ENCODE assay signal across 1 cellular context in the genomic region with DNA sequence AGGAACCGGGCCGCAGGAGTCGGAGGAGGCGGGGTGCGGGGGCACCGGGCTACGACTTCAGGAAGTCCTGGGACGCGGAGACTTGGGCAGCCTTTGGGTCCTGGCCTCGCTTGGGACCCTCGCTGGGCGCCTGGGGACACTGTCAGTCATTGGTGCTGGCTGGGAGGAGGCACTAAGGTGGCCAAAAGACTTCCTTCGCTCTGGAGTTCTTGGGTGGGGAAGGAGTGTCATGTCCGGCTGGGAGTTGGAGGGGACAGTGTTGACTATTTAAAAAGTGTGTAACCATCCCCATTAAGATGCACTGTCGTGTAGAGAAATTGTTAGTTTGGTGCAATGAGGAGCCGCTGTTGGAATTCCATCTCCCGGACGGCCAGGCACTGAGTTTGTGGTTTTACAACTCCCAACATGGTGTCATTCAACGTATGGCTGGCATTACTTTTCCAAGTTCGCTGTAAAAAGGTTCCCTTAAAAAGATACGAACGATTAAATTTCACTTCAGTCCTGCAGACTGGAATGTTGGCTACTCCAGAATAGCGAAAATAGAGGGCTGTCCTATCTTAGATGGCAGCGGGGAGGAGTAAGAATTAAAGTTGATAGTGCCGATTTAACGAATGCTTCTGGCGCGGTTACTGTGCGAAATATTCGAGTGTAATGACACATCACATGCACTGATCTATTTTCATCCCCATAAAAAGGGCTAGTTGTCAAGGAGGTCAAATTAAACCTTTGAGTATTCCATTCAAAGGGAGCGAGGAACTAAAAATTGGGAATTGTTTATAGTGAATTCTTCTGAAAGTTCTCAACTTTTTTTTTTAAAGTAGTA.
TF ChIP-seq lines count a peak whose summit lies in the region.

No MANE protein-coding gene starts in this region.

TF ChIP-seq in neural cell, 6 proteins besides CTCF, POLR2A, EP300 and RAD21:
- TF ChIP-seq, protein P1, sequence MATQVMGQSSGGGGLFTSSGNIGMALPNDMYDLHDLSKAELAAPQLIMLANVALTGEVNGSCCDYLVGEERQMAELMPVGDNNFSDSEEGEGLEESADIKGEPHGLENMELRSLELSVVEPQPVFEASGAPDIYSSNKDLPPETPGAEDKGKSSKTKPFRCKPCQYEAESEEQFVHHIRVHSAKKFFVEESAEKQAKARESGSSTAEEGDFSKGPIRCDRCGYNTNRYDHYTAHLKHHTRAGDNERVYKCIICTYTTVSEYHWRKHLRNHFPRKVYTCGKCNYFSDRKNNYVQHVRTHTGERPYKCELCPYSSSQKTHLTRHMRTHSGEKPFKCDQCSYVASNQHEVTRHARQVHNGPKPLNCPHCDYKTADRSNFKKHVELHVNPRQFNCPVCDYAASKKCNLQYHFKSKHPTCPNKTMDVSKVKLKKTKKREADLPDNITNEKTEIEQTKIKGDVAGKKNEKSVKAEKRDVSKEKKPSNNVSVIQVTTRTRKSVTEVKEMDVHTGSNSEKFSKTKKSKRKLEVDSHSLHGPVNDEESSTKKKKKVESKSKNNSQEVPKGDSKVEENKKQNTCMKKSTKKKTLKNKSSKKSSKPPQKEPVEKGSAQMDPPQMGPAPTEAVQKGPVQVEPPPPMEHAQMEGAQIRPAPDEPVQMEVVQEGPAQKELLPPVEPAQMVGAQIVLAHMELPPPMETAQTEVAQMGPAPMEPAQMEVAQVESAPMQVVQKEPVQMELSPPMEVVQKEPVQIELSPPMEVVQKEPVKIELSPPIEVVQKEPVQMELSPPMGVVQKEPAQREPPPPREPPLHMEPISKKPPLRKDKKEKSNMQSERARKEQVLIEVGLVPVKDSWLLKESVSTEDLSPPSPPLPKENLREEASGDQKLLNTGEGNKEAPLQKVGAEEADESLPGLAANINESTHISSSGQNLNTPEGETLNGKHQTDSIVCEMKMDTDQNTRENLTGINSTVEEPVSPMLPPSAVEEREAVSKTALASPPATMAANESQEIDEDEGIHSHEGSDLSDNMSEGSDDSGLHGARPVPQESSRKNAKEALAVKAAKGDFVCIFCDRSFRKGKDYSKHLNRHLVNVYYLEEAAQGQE (IDR thresholded peaks at IDR 0.05; ENCODE audit: borderline replicate concordance), result no peak
- TF ChIP-seq POLR2AphosphoS5 (IDR thresholded peaks at IDR 0.05) (no peak), TAF1 (IDR thresholded peaks at IDR 0.05; ENCODE audit: low read depth) (no peak), MXI1 (conservative IDR thresholded peaks at IDR 0.05; ENCODE audit: poor library complexity, severe bottlenecking) (no peak)
TF ChIP-seq in neural cell: peak in this region for 0.
